In genomic region chr21:29024474-29025327, GRCh38 we compare ENCODE assay signal across 1 cellular context.
A peak's percentile ranks its signal among the peaks of the same experiment; 100 is the strongest.
TF ChIP-seq lines count a peak whose summit lies in the region.

Gene USP16, plus strand, starts transcription at chr21:29024668. Its CDS starts 3,246 bp downstream, at chr21:29027914.

TF ChIP-seq in K562, 482 proteins besides CTCF, POLR2A, EP300 and RAD21 (continued from another document):
- TF ChIP-seq CHD7 (IDR thresholded peaks at IDR 0.05; ENCODE audit: low read depth, low read length) (no peak), HMGXB4 (CRISPR knock-in tag; IDR thresholded peaks at IDR 0.05) (no peak), CXXC5 (CRISPR knock-in tag; IDR thresholded peaks at IDR 0.05) (peak; percentile 85), ZNF217 (CRISPR knock-in tag; IDR thresholded peaks at IDR 0.05) (no peak), SAFB2 (IDR thresholded peaks at IDR 0.05; ENCODE audit: borderline replicate concordance, low read depth, low read length, severe bottlenecking) (no peak), ZBTB11 (CRISPR knock-in tag; IDR thresholded peaks at IDR 0.05) (peak in 1 of 3 experiments; percentile 90; a peak in 3 of 6 replicates), SP2 (IDR thresholded peaks at IDR 0.05; ENCODE audit: extremely low read depth, low read depth, low read length, poor library complexity, severe bottlenecking) (peak; percentile 81), HCFC1 (IDR thresholded peaks at IDR 0.05; ENCODE audit: low read depth, low read length) (peak; percentile 88)
